Comparison of ENCODE assay signal across 2 cellular contexts in genomic region chr7:131546126-131546525, GRCh38.
TF ChIP-seq lines count a peak whose summit lies in the region.

No MANE protein-coding gene starts in this region.

TF ChIP-seq in K562, 482 proteins besides CTCF, POLR2A, EP300 and RAD21 (continues in another document):
- no peak for TF ChIP-seq RHOXF2B (CRISPR knock-in tag; conservative IDR thresholded peaks at IDR 0.05)
- TF ChIP-seq OTX1 (CRISPR knock-in tag; IDR thresholded peaks at IDR 0.05), result 0 out of 2 replicates have a peak, but pooled peaks have one; percentile 45
- TF ChIP-seq RB1 (IDR thresholded peaks at IDR 0.05; ENCODE audit: low read depth), result no peak
- TF ChIP-seq ZBTB11 (CRISPR knock-in tag; IDR thresholded peaks at IDR 0.05), result 0 out of 6 replicates have a peak, but pooled peaks of 1 of the 3 experiments have one; percentile 10
- TF ChIP-seq ZNF239 (CRISPR knock-in tag; IDR thresholded peaks at IDR 0.05), result no peak
- no peak for TF ChIP-seq ZNF407 (IDR thresholded peaks at IDR 0.05; ENCODE audit: low read depth)
- TF ChIP-seq RNF2 (IDR thresholded peaks at IDR 0.05), result no peak
- TF ChIP-seq HEY1 (CRISPR knock-in tag; IDR thresholded peaks at IDR 0.05; ENCODE audit: borderline replicate concordance), result no peak

TF ChIP-seq in HepG2, 621 proteins besides CTCF, POLR2A, EP300 and RAD21:
- TF ChIP-seq TCF7L2 (IDR thresholded peaks at IDR 0.05; ENCODE audit: low read depth, low read length) (no peak), CEBPB (IDR thresholded peaks at IDR 0.05; ENCODE audit: borderline replicate concordance, low read depth, low read length) (peak; percentile 54; the same call in 1 of the 2 replicates), ZNF644 (CRISPR knock-in tag; IDR thresholded peaks at IDR 0.05; ENCODE audit: low read depth) (0 out of 2 replicates have a peak, but pooled peaks have one; percentile 4), ZZZ3 (CRISPR knock-in tag; IDR thresholded peaks at IDR 0.05; ENCODE audit: borderline replicate concordance) (no peak)
